8 cellular contexts compared by ENCODE assay signal in the genomic region with DNA sequence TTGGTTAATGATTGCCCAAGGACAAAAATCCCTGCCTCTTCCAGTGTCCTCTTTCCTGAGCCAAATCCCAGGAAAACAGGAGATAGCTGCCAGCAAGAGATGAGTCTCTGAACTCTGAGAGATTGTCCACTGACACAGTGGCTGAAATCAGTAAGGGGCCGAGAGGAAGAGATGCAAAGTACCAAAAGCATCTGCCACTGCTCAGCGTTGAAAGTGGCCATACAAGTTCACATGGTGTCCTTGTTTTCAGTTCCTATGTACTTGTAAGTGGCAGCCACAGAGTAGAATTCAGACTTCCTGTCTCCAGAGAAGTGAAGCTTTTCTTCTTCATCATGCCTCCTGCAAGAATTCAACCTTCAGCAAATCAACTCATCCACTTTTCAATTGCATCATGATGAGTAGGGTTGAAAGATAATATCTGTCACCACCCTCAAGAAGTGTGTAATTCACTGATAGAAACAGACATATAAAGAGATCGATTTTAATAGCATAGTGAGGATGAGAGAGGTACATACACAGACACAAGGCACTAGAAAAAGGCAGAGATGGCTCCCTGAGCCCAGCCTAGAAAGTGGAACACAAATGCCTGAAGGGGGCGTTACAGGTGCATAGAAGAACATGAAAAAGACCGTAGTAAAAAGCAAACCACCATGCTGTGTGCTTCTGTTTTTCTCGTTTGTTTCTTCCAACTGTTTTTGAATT.
DNase-seq lines count a peak whose midpoint lies in the region; ATAC-seq and TF ChIP-seq lines count a peak whose summit lies in the region.

No MANE protein-coding gene starts in this region.

- no TSS peak for BruUV-seq in PC-3 (replicated peaks; lab: Mats Ljungman, UMichigan)

- H4K20me1 ChIP-seq in DND-41 (ENCODE audit: insufficient read depth, low read length) (no peaks in the 10 kb centered on the region), PC-3 (ENCODE audit: low read length) (no peaks in the 10 kb centered on the region)

- H3K9me2 ChIP-seq in PC-3 (replicated peaks; ENCODE audit: low read length): no peaks in the 10 kb centered on the region

- H3F3A ChIP-seq in PC-3 (ENCODE audit: low read length, unreplicated experiment): no peaks in the 10 kb centered on the region

- H3K79me2 ChIP-seq in DND-41 (ENCODE audit: insufficient read depth, low read length): no peaks in the 10 kb centered on the region
- H3K79me2 ChIP-seq in PC-3 (ENCODE audit: low read length): no peaks in the 10 kb centered on the region

- H3K4me3 ChIP-seq in DND-41 (ENCODE audit: low read depth in 1 of 2, low read length in 2 of 2) (no peak overlapping the region), PC-3 (ENCODE audit: low read length) (no peak overlapping the region)

- POLR2A ChIA-PET in PC-3 (lab: Charles Lee; ENCODE audit: unreplicated experiment): no interaction called here

- ATAC-seq in DND-41 (ENCODE audit: insufficient read depth, low read depth) (peak; percentile 82), GM19438 (IDR thresholded peaks at IDR 0.05; ENCODE audit: low read depth, unreplicated experiment) (peak; percentile 72), HG03457 (IDR thresholded peaks at IDR 0.05; ENCODE audit: unreplicated experiment) (peak; percentile 66), PC-3 (peak; percentile 93)

- no peak overlapping the region for H3K4me2 ChIP-seq in DND-41 (ENCODE audit: insufficient read depth, low read length)
- no peak overlapping the region for H3K4me2 ChIP-seq in PC-3 (ENCODE audit: low read length)

- H3K4me1 ChIP-seq in DND-41 (ENCODE audit: insufficient read depth, low read length) (0 out of 2 replicates have a peak, but pooled peaks cover 4% of the 10 kb centered on the region), PC-3 (ENCODE audit: insufficient read depth, low read length) (no peaks in the 10 kb centered on the region)

- intact Hi-C loops in PC-3 (cut with micrococcal nuclease): loop anchor here (2.0 to 5.0 kb wide), 3 partner anchors 151 to 281 kb away; a partner anchor contains a TSS

- CTCF ChIA-PET in PC-3 (lab: Charles Lee): no interaction called here

- H3K36me3 ChIP-seq in DND-41 (ENCODE audit: insufficient read depth, low read length) (no peaks in the 10 kb centered on the region), PC-3 (ENCODE audit: low read depth, low read length) (no peaks in the 10 kb centered on the region)

- H3K27ac ChIP-seq in DND-41 (ENCODE audit: low read length): no peak overlapping the region
- no peak overlapping the region for H3K27ac ChIP-seq in PC-3 (ENCODE audit: low read length)

- H3K9ac ChIP-seq in DND-41 (ENCODE audit: low read depth, low read length): no peak overlapping the region
- no peak overlapping the region for H3K9ac ChIP-seq in PC-3 (ENCODE audit: low read length)

- H2AFZ ChIP-seq in DND-41 (ENCODE audit: low read depth, low read length): no peak overlapping the region
- H2AFZ ChIP-seq in PC-3 (ENCODE audit: low read length): 0 out of 2 replicates have a peak overlapping the region, but pooled peaks have one; percentile 17

- TF ChIP-seq CTCF in DND-41 (IDR thresholded peaks at IDR 0.05; ENCODE audit: borderline replicate concordance, extremely low read depth, low read length, poor library complexity, severe bottlenecking) (peak; percentile 62), PC-3 (conservative IDR thresholded peaks at IDR 0.05; ENCODE audit: low read depth, low read length) (peak; percentile 81)

- H3K27me3 ChIP-seq in DND-41 (ENCODE audit: insufficient read depth, low read length, poor library complexity) (no peaks in the 10 kb centered on the region), PC-3 (ENCODE audit: low read length) (no peaks in the 10 kb centered on the region)

- DNase-seq in DND-41: peak; percentile 34
- DNase-seq in PC-3: peak; percentile 78
- DNase-seq in activated T-helper 1 cell treated with Interleukin-2 at 50 U/mL for 16 hours (ENCODE audit: low read depth): peak; percentile 6
- DNase-seq in islet precursor cell: peak; percentile 66
- peak; percentile 22 to 38 for DNase-seq in stimulated activated CD8-positive, alpha-beta memory T cell treated with anti-CD3 and anti-CD28 coated beads, Interleukin-7, amount 100 ng/mL, for 4 hours (ENCODE audit: low read depth in 2 of 2)
- no peak for DNase-seq in mesenteric fat pad (ENCODE audit: low spot score)

- H3K9me3 ChIP-seq in DND-41 (ENCODE audit: insufficient read depth, low read length, severe bottlenecking): no peaks in the 10 kb centered on the region
- H3K9me3 ChIP-seq in PC-3 (ENCODE audit: low read length): no peaks in the 10 kb centered on the region
